In genomic region chr6:88641178-88641903, GRCh38 we compare ENCODE assay signal across 1 cellular context.
TF ChIP-seq lines count a peak whose summit lies in the region.

No MANE protein-coding gene starts in this region.

TF ChIP-seq in GM12878, 131 proteins besides CTCF, POLR2A, EP300 and RAD21 (continued from another document):
- TF ChIP-seq RCOR1 (conservative IDR thresholded peaks at IDR 0.05; ENCODE audit: low read depth, low read length) (0 out of 2 replicates have a peak, but pooled peaks have one; percentile 48), PKNOX1 (IDR thresholded peaks at IDR 0.05) (peak; percentile 96), E2F4 (IDR thresholded peaks at IDR 0.05; ENCODE audit: low read depth, low read length) (no peak), KAT2A (conservative IDR thresholded peaks at IDR 0.05; ENCODE audit: control insufficient read depth, low read depth, low read length) (no peak), NR2C1 (IDR thresholded peaks at IDR 0.05) (no peak), IRF5 (IDR thresholded peaks at IDR 0.05; ENCODE audit: borderline replicate concordance) (no peak), ZBTB4 (CRISPR knock-in tag; IDR thresholded peaks at IDR 0.05) (no peak), BMI1 (IDR thresholded peaks at IDR 0.05; ENCODE audit: borderline replicate concordance) (no peak), EED (IDR thresholded peaks at IDR 0.05; ENCODE audit: low read depth) (no peak), ZNF384 (IDR thresholded peaks at IDR 0.05; ENCODE audit: borderline replicate concordance, low read depth, low read length) (peak; percentile 47; the same call in 1 of the 2 replicates), HDAC6 (IDR thresholded peaks at IDR 0.05; ENCODE audit: unreplicated experiment) (no peak), RAD51 (IDR thresholded peaks at IDR 0.05) (no peak), MXI1 (IDR thresholded peaks at IDR 0.05; ENCODE audit: low read depth, low read length) (no peak), MYC (IDR thresholded peaks at IDR 0.05; ENCODE audit: insufficient read depth, insufficient read length, insufficient replicate concordance, low read length, severe bottlenecking) (no peak), STAT3 (IDR thresholded peaks at IDR 0.05; ENCODE audit: low read depth, low read length) (no peak; the same call in 1 of the 2 replicates), MAX (IDR thresholded peaks at IDR 0.05; ENCODE audit: low read depth, low read length) (no peak), BACH1 (IDR thresholded peaks at IDR 0.05; ENCODE audit: borderline replicate concordance) (no peak), CEBPB (IDR thresholded peaks at IDR 0.05; ENCODE audit: borderline replicate concordance in 1 of 2, low read depth in 2 of 2, low read length in 2 of 2) (no peak), PRDM15 (CRISPR knock-in tag; IDR thresholded peaks at IDR 0.05) (no peak), HDAC2 (IDR thresholded peaks at IDR 0.05) (no peak), KLF5 (IDR thresholded peaks at IDR 0.05; ENCODE audit: partially characterized antibody) (no peak), USF2 (IDR thresholded peaks at IDR 0.05; ENCODE audit: borderline replicate concordance, low read depth, low read length) (no peak), TCF12 (IDR thresholded peaks at IDR 0.05; ENCODE audit: low read depth, low read length) (peak; percentile 78), SUPT20H (IDR thresholded peaks at IDR 0.05; ENCODE audit: borderline replicate concordance, control insufficient read depth, low read depth, low read length) (no peak), HSF1 (IDR thresholded peaks at IDR 0.05; ENCODE audit: low read depth, low read length) (no peak), SMC3 (IDR thresholded peaks at IDR 0.05; ENCODE audit: borderline replicate concordance, low read length) (no peak), JUNB (IDR thresholded peaks at IDR 0.05) (peak; percentile 34; the same call in 1 of the 2 replicates), POU2F2 (IDR thresholded peaks at IDR 0.05; ENCODE audit: borderline replicate concordance, low read depth, low read length) (no peak), SIN3A (IDR thresholded peaks at IDR 0.05; ENCODE audit: low read depth, low read length) (no peak), TARDBP (IDR thresholded peaks at IDR 0.05; ENCODE audit: borderline replicate concordance) (no peak), RB1 (IDR thresholded peaks at IDR 0.05; ENCODE audit: borderline replicate concordance) (no peak), ZNF622 (IDR thresholded peaks at IDR 0.05) (no peak), MEF2A (IDR thresholded peaks at IDR 0.05; ENCODE audit: insufficient read depth, low read depth, low read length) (no peak), IRF4 (IDR thresholded peaks at IDR 0.05; ENCODE audit: low read depth, low read length) (0 out of 2 replicates have a peak, but pooled peaks have one; percentile 20), SMAD5 (IDR thresholded peaks at IDR 0.05; ENCODE audit: low read depth) (no peak), MTA2 (IDR thresholded peaks at IDR 0.05; ENCODE audit: low read depth) (peak; percentile 49), FOXM1 (IDR thresholded peaks at IDR 0.05; ENCODE audit: low read depth, low read length) (no peak), USF1 (IDR thresholded peaks at IDR 0.05; ENCODE audit: borderline replicate concordance, extremely low read length, insufficient read depth, low read depth, low read length) (no peak), SMAD1 (IDR thresholded peaks at IDR 0.05; ENCODE audit: low read depth, partially characterized antibody) (no peak), ZNF592 (IDR thresholded peaks at IDR 0.05) (no peak), SPI1 (IDR thresholded peaks at IDR 0.05; ENCODE audit: borderline replicate concordance, insufficient read depth, low read depth, low read length) (peak; percentile 69; the same call in 1 of the 2 replicates)
